In genomic region chr14:62304172-62304571, GRCh38 we compare ENCODE assay signal across 19 cellular contexts.
"Had no signal": no experiment of that assay in that cellular context is flagged by ENCODE, and none has a peak within 500 bp of the region (broad histone marks: within the 10 kb centered on the region; RNA-seq: fewer than 3 reads in every experiment).

No MANE protein-coding gene starts in this region.

- H3K27ac Mint-ChIP-seq: activated CD4-positive, alpha-beta memory T cell treated with anti-CD3 and anti-CD28 coated beads, Interleukin-2, amount 10 ng/mL, durations not matched to agents 7 days and 5 days; activated CD4-positive, alpha-beta T cell treated with anti-CD3 and anti-CD28 coated beads for 36 hours; activated naive CD4-positive, alpha-beta T cell treated with anti-CD3 and anti-CD28 coated beads for 36 hours; activated T-helper 17 cell treated with anti-CD3 and anti-CD28 coated beads, Interleukin-2, amount 50 U/mL, for 72 hours; nephron progenitor cell had no signal

- H3K4me3 Mint-ChIP-seq: activated CD4-positive, alpha-beta memory T cell treated with anti-CD3 and anti-CD28 coated beads, Interleukin-2, amount 10 ng/mL, durations not matched to agents 7 days and 5 days; activated CD4-positive, alpha-beta T cell treated with anti-CD3 and anti-CD28 coated beads for 36 hours; activated naive CD4-positive, alpha-beta T cell treated with anti-CD3 and anti-CD28 coated beads for 36 hours; activated T-helper 17 cell treated with anti-CD3 and anti-CD28 coated beads, Interleukin-2, amount 50 U/mL, for 72 hours; nephron progenitor cell had no signal

- H3K27me3 Mint-ChIP-seq: activated CD4-positive, alpha-beta memory T cell treated with anti-CD3 and anti-CD28 coated beads, Interleukin-2, amount 10 ng/mL, durations not matched to agents 7 days and 5 days; activated T-helper 17 cell treated with anti-CD3 and anti-CD28 coated beads, Interleukin-2, amount 50 U/mL, for 72 hours had no signal

- H3K9me3 Mint-ChIP-seq: activated CD4-positive, alpha-beta memory T cell treated with anti-CD3 and anti-CD28 coated beads, Interleukin-2, amount 10 ng/mL, durations not matched to agents 7 days and 5 days had no signal

- H3K4me3 ChIP-seq: cardiac muscle cell, esophagus squamous epithelium, thyroid gland, vagina had no signal

- DNase-seq: activated CD4-positive, alpha-beta memory T cell treated with anti-CD3 and anti-CD28 coated beads, Interleukin-2, amount 10 ng/mL, durations not matched to agents 7 days and 5 days; activated CD4-positive, alpha-beta T cell treated with anti-CD3 and anti-CD28 coated beads for 36 hours; activated CD8-positive, alpha-beta memory T cell treated with anti-CD3 and anti-CD28 coated beads, Interleukin-2, amount 50 U/mL, for 48 hours; activated naive CD4-positive, alpha-beta T cell treated with anti-CD3 and anti-CD28 coated beads for 36 hours; esophagus squamous epithelium; foreskin fibroblast; head of caudate nucleus; islet precursor cell; left ventricle myocardium superior; mesendoderm; nephron progenitor cell; stimulated activated CD4-positive, alpha-beta T cell treated with anti-CD3 and anti-CD28 coated beads, Interleukin-15, amount 100 ng/mL, for 24 hours; stimulated activated CD4-positive, alpha-beta T cell treated with anti-CD3 and anti-CD28 coated beads, Interleukin-4, amount 100 ng/mL, for 4 hours; T1000; thyroid gland had no signal

- ATAC-seq: activated CD4-positive, alpha-beta T cell treated with anti-CD3 and anti-CD28 coated beads for 36 hours; activated T-helper 17 cell treated with anti-CD3 and anti-CD28 coated beads, Interleukin-2, amount 50 U/mL, for 72 hours; left ventricle myocardium superior had no signal

- H3K36me3 ChIP-seq: cardiac muscle cell, esophagus squamous epithelium, thyroid gland, vagina had no signal

- H3K9me3 ChIP-seq: esophagus squamous epithelium, thyroid gland, vagina had no signal

- H3K27ac ChIP-seq: cardiac muscle cell, esophagus squamous epithelium, thyroid gland, vagina, VCaP had no signal

- H3K4me1 Mint-ChIP-seq: activated CD4-positive, alpha-beta memory T cell treated with anti-CD3 and anti-CD28 coated beads, Interleukin-2, amount 10 ng/mL, durations not matched to agents 7 days and 5 days; activated CD4-positive, alpha-beta T cell treated with anti-CD3 and anti-CD28 coated beads for 36 hours; activated T-helper 17 cell treated with anti-CD3 and anti-CD28 coated beads, Interleukin-2, amount 50 U/mL, for 72 hours had no signal

- H3K4me1 ChIP-seq: thyroid gland, vagina had no signal

- H3K27me3 ChIP-seq: cardiac muscle cell, esophagus squamous epithelium, thyroid gland, vagina had no signal
